Comparison of ENCODE assay signal across 29 cellular contexts in genomic region chr7:151320263-151320845, GRCh38.
"Had no signal": no experiment of that assay in that cellular context is flagged by ENCODE, and none has a peak within 500 bp of the region (broad histone marks: within the 10 kb centered on the region; RNA-seq: fewer than 3 reads in every experiment).

No MANE protein-coding gene starts in this region.

- H3K27ac ChIP-seq: dorsolateral prefrontal cortex, esophagus muscularis mucosa, foreskin keratinocyte, gastroesophageal sphincter, heart left ventricle, neural progenitor cell, psoas muscle, sigmoid colon, testis, tibial artery, vagina had no signal

- H3K36me3 Mint-ChIP-seq: neural progenitor cell, type B pancreatic cell had no signal

- H3K4me2 ChIP-seq: neural progenitor cell had no signal

- H3K27ac Mint-ChIP-seq: endodermal cell; naive thymus-derived CD4-positive, alpha-beta T cell; nephron; neural progenitor cell; stimulated activated memory B cell treated with anti-CD40 and anti-IgM and Interleukin-4, amounts not matched to agents 10 μg/mL and 1 μg/mL and 100 μg/mL, for 72 hours; type B pancreatic cell had no signal

- ATAC-seq: foreskin keratinocyte; gastroesophageal sphincter; heart left ventricle; naive thymus-derived CD4-positive, alpha-beta T cell; psoas muscle; stimulated activated memory B cell treated with anti-CD40 and anti-IgM and Interleukin-4, amounts not matched to agents 10 μg/mL and 1 μg/mL and 100 μg/mL, for 72 hours; stimulated activated naive CD8-positive, alpha-beta T cell treated with anti-CD3 and anti-CD28 coated beads, Interleukin-15, Interleukin-2, amounts not matched to agents 100 U/mL and 50 U/mL, for 24 hours had no signal

- H3K36me3 ChIP-seq: esophagus muscularis mucosa, gastroesophageal sphincter, heart left ventricle, neural progenitor cell, sigmoid colon, tibial artery, vagina had no signal

- H3K27me3 Mint-ChIP-seq: stimulated activated memory B cell treated with anti-CD40 and anti-IgM and Interleukin-4, amounts not matched to agents 10 μg/mL and 1 μg/mL and 100 μg/mL, for 72 hours had no signal

- H3K9ac ChIP-seq: neural progenitor cell had no signal

- H3K4me1 Mint-ChIP-seq: endodermal cell; naive thymus-derived CD4-positive, alpha-beta T cell; nephron; neural progenitor cell; stimulated activated memory B cell treated with anti-CD40 and anti-IgM and Interleukin-4, amounts not matched to agents 10 μg/mL and 1 μg/mL and 100 μg/mL, for 72 hours had no signal

- H3K4me3 ChIP-seq: dorsolateral prefrontal cortex, esophagus muscularis mucosa, gastroesophageal sphincter, heart left ventricle, neural progenitor cell, psoas muscle, sigmoid colon, testis, tibial artery, vagina had no signal

- H3K4me3 Mint-ChIP-seq: endodermal cell; naive thymus-derived CD4-positive, alpha-beta T cell; nephron; neural progenitor cell; stimulated activated memory B cell treated with anti-CD40 and anti-IgM and Interleukin-4, amounts not matched to agents 10 μg/mL and 1 μg/mL and 100 μg/mL, for 72 hours; type B pancreatic cell had no signal

- H3K9me3 ChIP-seq: psoas muscle, sigmoid colon, testis, vagina had no signal

- H3K4me1 ChIP-seq: foreskin keratinocyte, gastroesophageal sphincter, neural progenitor cell, psoas muscle, testis, vagina had no signal

- FAIRE-seq: endothelial cell of umbilical vein, islet of Langerhans had no signal

- H3K27me3 ChIP-seq: dorsolateral prefrontal cortex, esophagus muscularis mucosa, gastroesophageal sphincter, heart left ventricle, neural progenitor cell, sigmoid colon, testis, tibial artery, vagina had no signal

- DNase-seq: cerebellar nuclear complex; dorsolateral prefrontal cortex; effector CD8-positive, alpha-beta T cell; endodermal cell; foreskin keratinocyte; hippocampal formation; kidney glomerular epithelial cell; mesenchymal stem cell; midbrain; naive thymus-derived CD4-positive, alpha-beta T cell; psoas muscle; right cardiac atrium; sigmoid colon; stimulated activated CD4-positive, alpha-beta T cell treated with anti-CD3 and anti-CD28 coated beads, Interleukin-2, amount 100 ng/mL, for 24 hours; stimulated activated CD4-positive, alpha-beta T cell treated with anti-CD3 and anti-CD28 coated beads, Interleukin-4, amount 100 ng/mL, for 24 hours; stimulated activated naive CD8-positive, alpha-beta T cell treated with anti-CD3 and anti-CD28 coated beads, Interleukin-15, Interleukin-2, amounts not matched to agents 100 U/mL and 50 U/mL, for 24 hours; substantia nigra; testis; tibial artery had no signal
